Comparison of ENCODE assay signal across 8 cellular contexts in the genomic region with DNA sequence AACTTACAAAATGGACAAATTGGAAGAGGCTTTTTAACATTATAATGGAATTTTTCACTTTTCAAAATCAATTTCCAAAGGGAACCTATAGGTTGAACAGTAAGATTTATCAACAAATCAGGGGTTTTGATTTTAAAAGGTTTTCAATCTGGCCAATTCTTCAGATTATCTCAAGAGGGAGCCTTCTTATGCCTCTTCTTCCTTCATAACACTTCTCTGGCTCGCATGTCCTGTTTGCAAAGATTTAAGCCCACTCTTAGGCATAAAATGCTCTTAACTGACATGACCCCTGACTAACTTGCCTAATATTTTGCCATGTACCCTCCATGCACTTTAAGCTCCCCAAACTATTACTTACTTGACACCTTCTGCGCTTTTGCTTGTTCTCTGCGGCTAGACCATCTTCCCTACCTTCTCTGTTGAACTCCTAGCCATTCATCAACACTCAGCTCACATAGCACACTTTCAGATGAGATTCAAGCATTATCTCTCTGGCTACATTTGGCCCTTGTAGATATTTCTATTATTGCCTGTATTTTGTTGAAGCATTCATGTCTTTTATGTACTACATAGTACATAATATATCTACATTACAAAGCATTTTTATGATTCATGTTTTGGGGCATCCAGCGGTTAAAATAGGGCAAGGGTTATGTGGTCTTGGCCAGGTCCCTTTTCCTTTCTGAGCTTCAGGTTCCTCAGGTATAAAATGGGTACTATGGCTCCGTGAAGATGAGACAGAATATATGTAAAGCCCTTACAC. TPM values are rescaled to one million over a fixed set of nuclear protein-coding genes. Genes with fewer than 3 reads are reported as not detected.
A peak's percentile ranks its signal among the peaks of the same experiment; 100 is the strongest.
DNase-seq lines count a peak whose midpoint lies in the region; ATAC-seq and TF ChIP-seq lines count a peak whose summit lies in the region.

No MANE protein-coding gene starts in this region.

- H3K27me3 ChIP-seq in prostate gland (replicated peaks; ENCODE audit: insufficient read depth): no peaks in the 10 kb centered on the region

- peak overlapping the region; percentile 54 for H3K4me3 ChIP-seq in fibroblast of mammary gland (ENCODE audit: control insufficient read depth, low read depth, low read length)
- peak overlapping the region; percentile 88 to 91 for H3K4me3 ChIP-seq in prostate gland

- ATAC-seq in activated T-cell treated with anti-CD3 and anti-CD28 coated beads, Interleukin-2, amount 50 U/mL, for 72 hours (replicated peaks in 1 of 2): no peak
- ATAC-seq in T-cell (replicated peaks in 1 of 4): no peak

- no peaks in the 10 kb centered on the region for H3K36me3 ChIP-seq in prostate gland

- no peak for TF ChIP-seq POLR2A in prostate gland (IDR thresholded peaks at IDR 0.05)

- POLR2A ChIA-PET in T-cell (lab: Charles Lee): interaction anchor here (0.6 to 1.9 kb wide), 14 partner anchors 8 to 246 kb away, joined by 3 to 12 read pairs (median 4); partner anchors contain the start of gene HEXA (in 2 of the 2)

- H3K4me1 ChIP-seq in prostate gland (replicated peaks): peaks cover 9% of the 10 kb centered on the region

- peaks cover 39% of the 10 kb centered on the region for H3K4me1 Mint-ChIP-seq in activated T-cell treated with anti-CD3 and anti-CD28 coated beads, Interleukin-2, amount 50 U/mL, for 72 hours (ENCODE audit: low read depth)
- H3K4me1 Mint-ChIP-seq in T-cell: peaks cover 43 to 61% (median 47%) of the 10 kb centered on the region in 3 donors

- peak overlapping the region; percentile 97 for H3K27ac Mint-ChIP-seq in activated T-cell treated with anti-CD3 and anti-CD28 coated beads, Interleukin-2, amount 50 U/mL, for 72 hours
- peak overlapping the region; percentile 87 to 99 for H3K27ac Mint-ChIP-seq in T-cell

- H3K36me3 Mint-ChIP-seq in activated T-cell treated with anti-CD3 and anti-CD28 coated beads, Interleukin-2, amount 50 U/mL, for 72 hours (ENCODE audit: insufficient read depth in 2 of 2): peaks cover 9 to 12% of the 10 kb centered on the region in 2 donors
- peaks cover 10% of the 10 kb centered on the region for H3K36me3 Mint-ChIP-seq in T-cell

- intact Hi-C loops in prostate gland (cut with DNase I): loop anchor here (5.0 kb wide), 1 partner anchor 96 kb away; the partner anchor contains the start of gene HEXA

- CTCF ChIA-PET in T-cell (lab: Charles Lee): interaction anchor here (0.5 to 2.3 kb wide), 15 partner anchors 9 to 245 kb away, joined by 3 to 18 read pairs (median 3); no protein-coding TSS in a partner anchor

- WGBS in prostate gland: 34% methylated on average over 5 of the region's 5 CpGs

- no peaks in the 10 kb centered on the region for H3K9me3 ChIP-seq in prostate gland

- DNase-seq in activated T-cell treated with anti-CD3 and anti-CD28 coated beads, Interleukin-2, amount 50 U/mL, for 72 hours: no peak
- DNase-seq in activated T-cell treated with anti-CD3 and anti-CD28 coated beads, Interleukin-2, amount 50 U/mL, for 48 hours: no peak
- peak in 1 of 34 experiments; percentile 21 for DNase-seq in T-cell
- DNase-seq in fibroblast of mammary gland (ENCODE audit: low read depth): peak; percentile 55
- DNase-seq in prostate gland (ENCODE audit: low spot score): no peak
- no peak for DNase-seq in epidermal melanocyte (ENCODE audit: insufficient read length, low spot score)
- DNase-seq in occipital lobe (lab: John Stamatoyannopoulos, UW): no peak
- DNase-seq in NOMO-1 (lab: John Stamatoyannopoulos, UW; ENCODE audit: unreplicated experiment in 2 of 2): no peak

- H3K4me3 Mint-ChIP-seq in activated T-cell treated with anti-CD3 and anti-CD28 coated beads, Interleukin-2, amount 50 U/mL, for 72 hours: peak overlapping the region; percentile 76 to 90
- peak overlapping the region; percentile 88 to 93 (median 91) for H3K4me3 Mint-ChIP-seq in T-cell

- no peaks in the 10 kb centered on the region for H3K27me3 Mint-ChIP-seq in activated T-cell treated with anti-CD3 and anti-CD28 coated beads, Interleukin-2, amount 50 U/mL, for 72 hours (ENCODE audit: low read depth)
- H3K27me3 Mint-ChIP-seq in T-cell: no peaks in the 10 kb centered on the region

- H3K27ac ChIP-seq in prostate gland: peak overlapping the region; percentile 94 to 100

- TF ChIP-seq CTCF in fibroblast of mammary gland (conservative IDR thresholded peaks at IDR 0.05; ENCODE audit: control insufficient read depth, insufficient read depth, low read depth, low read length): peak; percentile 40
- peak in 1 of 4 experiments; percentile 13 for TF ChIP-seq CTCF in prostate gland (IDR thresholded peaks at IDR 0.05)

- H3K9me3 Mint-ChIP-seq in activated T-cell treated with anti-CD3 and anti-CD28 coated beads, Interleukin-2, amount 50 U/mL, for 72 hours: no peaks in the 10 kb centered on the region
- no peaks in the 10 kb centered on the region for H3K9me3 Mint-ChIP-seq in T-cell

RNA-seq across cellular contexts. Expression of gene ARIH1, which starts 1.0 kb away (rescaled TPM):
- 100 to 1,000 TPM; 206 to 227 TPM for total RNA-seq in activated T-cell treated with anti-CD3 and anti-CD28 coated beads, Interleukin-2, amount 50 U/mL, for 72 hours
- total RNA-seq in T-cell: 100 to 1,000 TPM; 163 to 207 (median 178) TPM
- 10 to 100 TPM; 35.7 to 38.7 TPM for total RNA-seq in prostate gland
- 42.7 TPM for total RNA-seq in occipital lobe
